Comparison of ENCODE assay signal across 9 cellular contexts in genomic region chr1:51237313-51237700, GRCh38. TPM values are rescaled to one million over a fixed set of nuclear protein-coding genes. Genes with fewer than 3 reads are reported as not detected.
DNase-seq lines count a peak whose midpoint lies in the region; ATAC-seq, FAIRE-seq and TF ChIP-seq lines count a peak whose summit lies in the region.
"Had no signal": no experiment of that assay in that cellular context is flagged by ENCODE, and none has a peak within 500 bp of the region (broad histone marks: within the 10 kb centered on the region; RNA-seq: fewer than 3 reads in every experiment).

No MANE protein-coding gene starts in this region.

- no peak overlapping the region for H2AK5ac ChIP-seq in mesendoderm (ENCODE audit: low read length)

- no peak for TF ChIP-seq CTCF in A549 (IDR thresholded peaks at IDR 0.05)

- H3K27me3 ChIP-seq in HUES64 (ENCODE audit: insufficient read depth, low read length) (no peaks in the 10 kb centered on the region; the same call in 1 of the 2 replicates), mesendoderm (ENCODE audit: insufficient read depth, low read length, poor library complexity) (no peaks in the 10 kb centered on the region)

- H3K27ac ChIP-seq in A549 (peak overlapping the region; percentile 98 to 99), HUES64 (ENCODE audit: low read depth, low read length) (no peak overlapping the region), caudate nucleus (ENCODE audit: low read depth, low read length) (peak overlapping the region; percentile 95), mesendoderm (ENCODE audit: low read depth, low read length) (no peak overlapping the region)

- TF ChIP-seq POLR2A in A549 (IDR thresholded peaks at IDR 0.05; ENCODE audit: low read length) = no peak

- H3K9ac ChIP-seq in HUES64 (ENCODE audit: low read depth, low read length) (peak overlapping the region; percentile 84), mesendoderm (ENCODE audit: low read length) (peak overlapping the region; percentile 79)

- peaks cover 25% of the 10 kb centered on the region for H3K4me1 ChIP-seq in A549
- peaks cover 27% of the 10 kb centered on the region for H3K4me1 ChIP-seq in HUES64 (ENCODE audit: insufficient read depth, low read length)
- peaks cover 8% of the 10 kb centered on the region for H3K4me1 ChIP-seq in mesendoderm (ENCODE audit: control insufficient read depth, low read depth, low read length)

- no peak for FAIRE-seq in A549 (lab: Jason Lieb, UNC)

- peaks cover 43% of the 10 kb centered on the region for H3K4me1 Mint-ChIP-seq in stimulated activated effector memory CD8-positive, alpha-beta T cell treated with anti-CD3 and anti-CD28 coated beads, Interleukin-12 subunit alpha, Interleukin-12 subunit beta, amount 100 ng/mL, for 72 hours

- no peak overlapping the region for H4K5ac ChIP-seq in mesendoderm (ENCODE audit: low read length)

- TF ChIP-seq RAD21 in A549 (conservative IDR thresholded peaks at IDR 0.05 in 1 of 2, IDR thresholded peaks at IDR 0.05 in 1 of 2) = no peak

- no peak for TF ChIP-seq EP300 in A549 (IDR thresholded peaks at IDR 0.05)

- H3K4me2 ChIP-seq in A549 (peak overlapping the region; percentile 95), mesendoderm (ENCODE audit: low read length) (peak overlapping the region; percentile 71)

- CTCF ChIA-PET in A549 (lab: Yijun Ruan, JAX) = no interaction called here

- H3K4me3 ChIP-seq in A549 (peak overlapping the region; percentile 100), HUES64 (ENCODE audit: low read length) (peak overlapping the region; percentile 97), mesendoderm (ENCODE audit: low read length) (peak overlapping the region; percentile 98)

- H3K9me3 ChIP-seq in A549 (no peaks in the 10 kb centered on the region), HUES64 (ENCODE audit: insufficient read depth, low read depth, low read length) (no peaks in the 10 kb centered on the region)

- DNase-seq in A549 (ENCODE audit: low read depth in 1 of 2, low spot score in 1 of 2) (no peak), caudate nucleus (lab: John Stamatoyannopoulos, UW) (no peak), mesendoderm (no peak), DMS114 treated with DMSO at 0.1 percent for 48 hours (lab: John Stamatoyannopoulos, UW; ENCODE audit: unreplicated experiment) (no peak), glomerular visceral epithelial cell (ENCODE audit: extremely low spot score) (no peak)
- DNase-seq in stimulated activated effector memory CD8-positive, alpha-beta T cell treated with anti-CD3 and anti-CD28 coated beads, Interleukin-12 subunit alpha, Interleukin-12 subunit beta, amount 100 ng/mL, for 72 hours (ENCODE audit: low spot score in 2 of 2) = no peak
- no peak for DNase-seq in stimulated activated CD4-positive, alpha-beta T cell treated with anti-CD3 and anti-CD28 coated beads, Interleukin-4, amount 100 ng/mL, for 4 hours

- no peak for ATAC-seq in A549
- ATAC-seq in stimulated activated effector memory CD8-positive, alpha-beta T cell treated with anti-CD3 and anti-CD28 coated beads, Interleukin-12 subunit alpha, Interleukin-12 subunit beta, amount 100 ng/mL, for 72 hours = no peak

- H4K8ac ChIP-seq in mesendoderm (ENCODE audit: low read depth, low read length) = no peak overlapping the region

- H3K4ac ChIP-seq in mesendoderm (ENCODE audit: low read depth, low read length) = no peak overlapping the region

- no peak overlapping the region for H3K4me3 Mint-ChIP-seq in stimulated activated effector memory CD8-positive, alpha-beta T cell treated with anti-CD3 and anti-CD28 coated beads, Interleukin-12 subunit alpha, Interleukin-12 subunit beta, amount 100 ng/mL, for 72 hours
- H3K4me3 Mint-ChIP-seq: activated naive CD4-positive, alpha-beta T cell treated with anti-CD3 and anti-CD28 coated beads, Interleukin-2, amount 50 U/mL, for 24 hours had no signal

- H3K56ac ChIP-seq in mesendoderm (ENCODE audit: low read length) = peak overlapping the region; percentile 89

- H3K27ac Mint-ChIP-seq in stimulated activated effector memory CD8-positive, alpha-beta T cell treated with anti-CD3 and anti-CD28 coated beads, Interleukin-12 subunit alpha, Interleukin-12 subunit beta, amount 100 ng/mL, for 72 hours = no peak overlapping the region
- H3K27ac Mint-ChIP-seq: activated naive CD4-positive, alpha-beta T cell treated with anti-CD3 and anti-CD28 coated beads, Interleukin-2, amount 50 U/mL, for 24 hours had no signal

- H3K36me3 ChIP-seq in HUES64 (ENCODE audit: insufficient read depth, low read length) (no peaks in the 10 kb centered on the region), mesendoderm (ENCODE audit: control insufficient read depth, insufficient read depth, low read length) (no peaks in the 10 kb centered on the region)

- H2BK120ac ChIP-seq in mesendoderm (ENCODE audit: low read depth, low read length) = no peak overlapping the region

- H3K18ac ChIP-seq in mesendoderm (ENCODE audit: low read length) = peak overlapping the region; percentile 23

- 15% methylated on average over 9 of the region's 9 CpGs for WGBS in A549 (ENCODE audit: missing lambda C conversion rate)
- 22% methylated on average over 4 of the region's 9 CpGs for WGBS in HUES64
- no CpG with 5 or more reads among the region's 9 CpGs for WGBS in mesendoderm (ENCODE audit: extremely low coverage, insufficient coverage, low lambda C conversion rate)

- no peak overlapping the region for H2BK5ac ChIP-seq in mesendoderm (ENCODE audit: low read length)

- POLR2A ChIA-PET in A549 (lab: Yijun Ruan, JAX) = interaction anchor here (0.6 kb wide), 1 partner anchor 260 kb away, joined by 3 read pairs; no protein-coding TSS in a partner anchor

- H3K9me3 Mint-ChIP-seq in stimulated activated effector memory CD8-positive, alpha-beta T cell treated with anti-CD3 and anti-CD28 coated beads, Interleukin-12 subunit alpha, Interleukin-12 subunit beta, amount 100 ng/mL, for 72 hours = no peaks in the 10 kb centered on the region
- H3K9me3 Mint-ChIP-seq: activated naive CD4-positive, alpha-beta T cell treated with anti-CD3 and anti-CD28 coated beads, Interleukin-2, amount 50 U/mL, for 24 hours had no signal

- H3K23ac ChIP-seq in mesendoderm (ENCODE audit: low read length) = no peak overlapping the region

- peaks cover 38% of the 10 kb centered on the region for H3K79me2 ChIP-seq in mesendoderm (ENCODE audit: control insufficient read depth, insufficient read depth, low read length)

- H3K36me3 Mint-ChIP-seq in stimulated activated effector memory CD8-positive, alpha-beta T cell treated with anti-CD3 and anti-CD28 coated beads, Interleukin-12 subunit alpha, Interleukin-12 subunit beta, amount 100 ng/mL, for 72 hours = no peaks in the 10 kb centered on the region
- H3K36me3 Mint-ChIP-seq: activated naive CD4-positive, alpha-beta T cell treated with anti-CD3 and anti-CD28 coated beads, Interleukin-2, amount 50 U/mL, for 24 hours had no signal

- H3K79me1 ChIP-seq in mesendoderm (ENCODE audit: low read length) = peaks cover 12% of the 10 kb centered on the region

- H2BK15ac ChIP-seq in mesendoderm (replicated peaks; ENCODE audit: low read depth) = no peak overlapping the region

TF ChIP-seq in A549, 52 proteins besides CTCF, POLR2A, EP300 and RAD21:
- no peak for TF ChIP-seq USF2 (IDR thresholded peaks at IDR 0.05)
- TF ChIP-seq RFX5 (IDR thresholded peaks at IDR 0.05) = no peak
- no peak for TF ChIP-seq POLR2AphosphoS2 (conservative IDR thresholded peaks at IDR 0.05; ENCODE audit: low read length)
- no peak for TF ChIP-seq HOXB5 (CRISPR knock-in tag; IDR thresholded peaks at IDR 0.05)
- no peak for TF ChIP-seq HMGXB4 (CRISPR knock-in tag; IDR thresholded peaks at IDR 0.05; ENCODE audit: borderline replicate concordance)
- no peak for TF ChIP-seq RNF2 (IDR thresholded peaks at IDR 0.05; ENCODE audit: borderline replicate concordance, low read depth)
- TF ChIP-seq RARB (CRISPR knock-in tag; IDR thresholded peaks at IDR 0.05) = no peak
- TF ChIP-seq MAX (IDR thresholded peaks at IDR 0.05) = no peak

RNA-seq across cellular contexts. Expression of gene RNF11, which starts 1.2 kb away (rescaled TPM):
- 56.8 and 66.8 TPM in 2 replicates for polyA plus RNA-seq in A549 (2011; rRNA removed)
- polyA plus RNA-seq in A549 (2012; cell fraction: cytosol; rRNA removed) = 15.3 and 16.0 TPM in 2 replicates
- 3.2 and 6.6 TPM in 2 replicates for polyA plus RNA-seq in A549 (2012; cell fraction: nucleus; rRNA removed)
- 25.8 to 30.3 TPM (median 28.5 TPM) in 3 replicates for polyA plus RNA-seq in A549 (2017; fragmentation: RNase III; extraction: RNeasy Plus Mini Kit Qiagen cat#74134 plus additional on column Dnase treatment)
- polyA minus RNA-seq in A549 (2011; rRNA and poly(A)+ RNA removed) = 33.2 and 34.1 TPM in 2 replicates
- 41.6 TPM for polyA plus RNA-seq in HUES64 (2013, experiment 1 of 2)
- polyA plus RNA-seq in HUES64 (2013, experiment 2 of 2) = 38.4 TPM
- 52.5 TPM for polyA plus RNA-seq in mesendoderm (2013, experiment 1 of 2)
- 53.1 TPM for polyA plus RNA-seq in mesendoderm (2013, experiment 2 of 2)

Comparison
In these comparisons a context has a peak if more than half of its experiments do, and no peak if none do; other contexts are left out.
1. H3K27ac ChIP-seq: peak in A549 (2 of 2) and caudate nucleus (single experiment); none in HUES64 (single experiment) and mesendoderm (single experiment).
2. Peak in every context shown above with its lines, with median percentiles within 50 percentile points of each other: H3K4me3 ChIP-seq.